ENCODE assay signal across 11 cellular contexts in the genomic region with DNA sequence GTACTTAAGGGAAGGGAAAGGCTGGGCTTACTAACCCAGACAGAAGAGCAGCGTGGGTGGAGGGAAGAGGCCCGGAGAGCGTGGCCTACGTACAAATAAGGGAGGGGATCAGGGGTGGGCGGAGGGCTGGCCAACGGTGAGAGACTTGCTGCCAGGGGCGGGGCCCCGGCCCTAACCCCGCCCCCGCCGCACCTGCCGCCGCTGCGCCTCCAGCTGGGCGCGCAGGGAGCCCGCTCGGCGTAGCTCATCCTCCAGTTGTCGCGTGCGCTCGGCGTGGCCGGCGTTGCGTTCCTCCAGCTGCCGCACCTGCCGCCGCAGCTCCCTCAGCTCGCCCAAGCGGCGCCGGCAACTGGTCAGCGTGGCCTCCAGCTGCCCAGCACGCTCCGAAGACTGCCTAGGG. TPM values are rescaled to one million over a fixed set of nuclear protein-coding genes. Genes with fewer than 3 reads are reported as not detected.
A peak's percentile ranks its signal among the peaks of the same experiment; 100 is the strongest.
DNase-seq lines count a peak whose midpoint lies in the region; ATAC-seq and TF ChIP-seq lines count a peak whose summit lies in the region.
"Had no signal": no experiment of that assay in that cellular context is flagged by ENCODE, and none has a peak within 500 bp of the region (broad histone marks: within the 10 kb centered on the region; RNA-seq: fewer than 3 reads in every experiment).

No MANE protein-coding gene starts in this region.

- TF ChIP-seq CTCF in dorsolateral prefrontal cortex (IDR thresholded peaks at IDR 0.05 in 54 of 56, conservative IDR thresholded peaks at IDR 0.05 in 2 of 56; ENCODE audit: low read depth in 1 of 56, partially characterized antibody in 56 of 56) (no peak), A673 (conservative IDR thresholded peaks at IDR 0.05; ENCODE audit: low read depth, low read length) (no peak)

- CTCF ChIA-PET in activated CD4-positive, alpha-beta memory T cell treated with anti-CD3 and anti-CD28 coated beads, Interleukin-2, amount 10 ng/mL, durations not matched to agents 7 days and 5 days (lab: Charles Lee): interaction anchor here (0.8 to 16.8 kb wide), 4 partner anchors 12 to 84 kb away, joined by 3 to 419 read pairs (median 60); a partner anchor contains a TSS
- CTCF ChIA-PET in A673 (lab: Charles Lee): interaction anchor here (0.6 kb wide), 1 partner anchor 52 kb away, joined by 3 read pairs; no protein-coding TSS in a partner anchor

- no peak overlapping the region for H3K27ac ChIP-seq in dorsolateral prefrontal cortex
- no peak overlapping the region for H3K27ac ChIP-seq in A673 (ENCODE audit: low read depth, low read length, poor library complexity, severe bottlenecking)
- H3K27ac ChIP-seq: HL-60 had no signal

- no peak for ATAC-seq in HG03520 (IDR thresholded peaks at IDR 0.05; ENCODE audit: unreplicated experiment)
- ATAC-seq: SK-N-SH treated with all-trans-retinoic acid at 6 μM for 48 hours had no signal

- H3K4me1 Mint-ChIP-seq in activated CD4-positive, alpha-beta memory T cell treated with anti-CD3 and anti-CD28 coated beads, Interleukin-2, amount 10 ng/mL, durations not matched to agents 7 days and 5 days: peaks cover 25% of the 10 kb centered on the region

- no TSS peak for BruUV-seq in A673 (replicated peaks; lab: Mats Ljungman, UMichigan)

- H3K27ac Mint-ChIP-seq in activated CD4-positive, alpha-beta memory T cell treated with anti-CD3 and anti-CD28 coated beads, Interleukin-2, amount 10 ng/mL, durations not matched to agents 7 days and 5 days: no peak overlapping the region

- H3K9ac ChIP-seq in iPS-15b (ENCODE audit: low read depth, low read length): no peak overlapping the region

- H3K9me3 Mint-ChIP-seq in activated CD4-positive, alpha-beta memory T cell treated with anti-CD3 and anti-CD28 coated beads, Interleukin-2, amount 10 ng/mL, durations not matched to agents 7 days and 5 days: no peaks in the 10 kb centered on the region

- POLR2A ChIA-PET in activated CD4-positive, alpha-beta memory T cell treated with anti-CD3 and anti-CD28 coated beads, Interleukin-2, amount 10 ng/mL, durations not matched to agents 7 days and 5 days (lab: Charles Lee): interaction anchor here (1.1 to 16.7 kb wide), 4 partner anchors 19 to 46 kb away, joined by 3 to 574 read pairs (median 4); a partner anchor contains a TSS
- POLR2A ChIA-PET in A673 (lab: Charles Lee; ENCODE audit: low non-redundant PET): no interaction called here

- no peaks in the 10 kb centered on the region for H3K36me3 Mint-ChIP-seq in activated CD4-positive, alpha-beta memory T cell treated with anti-CD3 and anti-CD28 coated beads, Interleukin-2, amount 10 ng/mL, durations not matched to agents 7 days and 5 days (ENCODE audit: low read depth)

- peak; percentile 27 for DNase-seq in NCI-H1092 treated with DMSO at 0.1 percent for 48 hours (lab: John Stamatoyannopoulos, UW)
- DNase-seq in activated CD4-positive, alpha-beta memory T cell treated with anti-CD3 and anti-CD28 coated beads, Interleukin-2, amount 10 ng/mL, durations not matched to agents 7 days and 5 days: peak; percentile 67
- peak in 5 of 6 experiments; percentile 12 to 54 (median 31) for DNase-seq in stimulated activated naive CD4-positive, alpha-beta T cell (lab: John Stamatoyannopoulos, UW)
- DNase-seq in dorsolateral prefrontal cortex: no peak
- no peak for DNase-seq in NCI-H226
- DNase-seq in A673 (ENCODE audit: low spot score): no peak

- H3K27me3 Mint-ChIP-seq in activated CD4-positive, alpha-beta memory T cell treated with anti-CD3 and anti-CD28 coated beads, Interleukin-2, amount 10 ng/mL, durations not matched to agents 7 days and 5 days: no peaks in the 10 kb centered on the region

- H3K4me3 Mint-ChIP-seq in activated CD4-positive, alpha-beta memory T cell treated with anti-CD3 and anti-CD28 coated beads, Interleukin-2, amount 10 ng/mL, durations not matched to agents 7 days and 5 days: no peak overlapping the region

- H3K27me3 ChIP-seq in iPS-15b (ENCODE audit: control insufficient read depth, insufficient read depth, low read length) (no peaks in the 10 kb centered on the region), dorsolateral prefrontal cortex (no peaks in the 10 kb centered on the region), A673 (replicated peaks; ENCODE audit: insufficient read depth, low read depth, low read length, poor library complexity) (no peaks in the 10 kb centered on the region)

- H3K4me1 ChIP-seq in iPS-15b (ENCODE audit: control insufficient read depth, insufficient read depth, low read length): no peaks in the 10 kb centered on the region
- H3K4me1 ChIP-seq in A673 (ENCODE audit: insufficient read depth, low read length, poor library complexity, severe bottlenecking): no peaks in the 10 kb centered on the region

- H3K4me3 ChIP-seq in iPS-15b (ENCODE audit: low read depth, low read length): peak overlapping the region; percentile 43
- H3K4me3 ChIP-seq in dorsolateral prefrontal cortex: no peak overlapping the region
- H3K4me3 ChIP-seq in A673 (ENCODE audit: low read depth, low read length, poor library complexity, severe bottlenecking): no peak overlapping the region

- H3K36me3 ChIP-seq in iPS-15b (ENCODE audit: control insufficient read depth, insufficient read depth, low read length): peaks cover 4% of the 10 kb centered on the region
- no peaks in the 10 kb centered on the region for H3K36me3 ChIP-seq in A673 (ENCODE audit: insufficient read depth, low read length, poor library complexity, severe bottlenecking)

- intact Hi-C loops in dorsolateral prefrontal cortex (cut with DNase I): loop anchor here (5.0 kb wide), 1 partner anchor 78 kb away; no protein-coding TSS in a partner anchor
- intact Hi-C loops in A673 (cut with micrococcal nuclease; ENCODE audit: unreplicated experiment): no loop called here

- no peaks in the 10 kb centered on the region for H3K9me3 ChIP-seq in iPS-15b (ENCODE audit: control insufficient read depth, insufficient read depth, low read length)
- no peaks in the 10 kb centered on the region for H3K9me3 ChIP-seq in A673 (ENCODE audit: low read depth, low read length, poor library complexity, severe bottlenecking)

RNA-seq across cellular contexts. Expression of a gene that starts 5.7 kb away (rescaled TPM):
- total RNA-seq in activated CD4-positive, alpha-beta memory T cell treated with anti-CD3 and anti-CD28 coated beads, Interleukin-2, amount 10 ng/mL, durations not matched to agents 7 days and 5 days: 10 to 100 TPM; 17.0 to 17.8 TPM
- total RNA-seq in dorsolateral prefrontal cortex (10 to 100 TPM; 23.0 to 79.0 (median 41.2) TPM), A673 (2021) (25.8 and 34.1 TPM in 2 replicates)

RNA-seq across cellular contexts. Expression of a gene that starts 18.1 kb away (rescaled TPM):
- total RNA-seq in activated CD4-positive, alpha-beta memory T cell treated with anti-CD3 and anti-CD28 coated beads, Interleukin-2, amount 10 ng/mL, durations not matched to agents 7 days and 5 days: not detected
- under 1 TPM in 9 of 120 experiments, not detected in 111; 0.24 to 0.53 (median 0.29) TPM for total RNA-seq in dorsolateral prefrontal cortex
- total RNA-seq in A673 (2021): 0.13 TPM in 1 of 2 replicates, not detected in the other

RNA-seq across cellular contexts. Expression of a gene that starts 21.6 kb away (rescaled TPM):
- total RNA-seq in activated CD4-positive, alpha-beta memory T cell treated with anti-CD3 and anti-CD28 coated beads, Interleukin-2, amount 10 ng/mL, durations not matched to agents 7 days and 5 days: 100 to 1,000 TPM; 197 TPM
- total RNA-seq in dorsolateral prefrontal cortex: 100 to 1,000 TPM in 14 of 120 experiments, 10 to 100 TPM in 106; 14.0 to 268 (median 48.2) TPM
- 27.7 and 28.6 TPM in 2 replicates for total RNA-seq in A673 (2021)

RNA-seq across cellular contexts. Expression of a gene that starts 31.9 kb away (rescaled TPM):
- 100 to 1,000 TPM; 234 to 240 TPM for total RNA-seq in activated CD4-positive, alpha-beta memory T cell treated with anti-CD3 and anti-CD28 coated beads, Interleukin-2, amount 10 ng/mL, durations not matched to agents 7 days and 5 days
- total RNA-seq in dorsolateral prefrontal cortex (100 to 1,000 TPM; 234 to 491 (median 396) TPM), A673 (2021) (406 and 429 TPM in 2 replicates)

RNA-seq across cellular contexts. Expression of a gene that starts 32.2 kb away (rescaled TPM):
- 10 to 100 TPM; 19.2 to 25.5 TPM for total RNA-seq in activated CD4-positive, alpha-beta memory T cell treated with anti-CD3 and anti-CD28 coated beads, Interleukin-2, amount 10 ng/mL, durations not matched to agents 7 days and 5 days
- total RNA-seq in dorsolateral prefrontal cortex: 1 to 10 TPM in 86 of 120 experiments, under 1 TPM in 8, not detected in 26; 0.63 to 7.4 (median 2.4) TPM
- 45.2 and 53.4 TPM in 2 replicates for total RNA-seq in A673 (2021)
- total RNA-seq: myocyte had no signal

Comparison
In these comparisons a context has a peak if more than half of its experiments do, and no peak if none do; other contexts are left out.
1. DNase-seq: peak in NCI-H1092 treated with DMSO at 0.1 percent for 48 hours (single experiment), activated CD4-positive, alpha-beta memory T cell treated with anti-CD3 and anti-CD28 coated beads, Interleukin-2, amount 10 ng/mL, durations not matched to agents 7 days and 5 days (single experiment) and stimulated activated naive CD4-positive, alpha-beta T cell (5 of 6); none in dorsolateral prefrontal cortex (0 of 10), NCI-H226 (single experiment) and A673 (single experiment).